In genomic region chr11:409600-410471, GRCh38 we compare ENCODE assay signal across 1 cellular context.
TF ChIP-seq lines count a peak whose summit lies in the region.

No MANE protein-coding gene starts in this region.

TF ChIP-seq in HepG2, 621 proteins besides CTCF, POLR2A, EP300 and RAD21 (continued from another document and continues in another):
- TF ChIP-seq PTBP1 (IDR thresholded peaks at IDR 0.05; ENCODE audit: low read depth, low read length, poor library complexity, severe bottlenecking) (no peak), KLF9 (CRISPR knock-in tag; IDR thresholded peaks at IDR 0.05; ENCODE audit: low read depth) (no peak), U2AF1 (optimal IDR thresholded peaks at IDR 0.05; ENCODE audit: low read depth, low read length) (no peak), HOXA3 (CRISPR knock-in tag; IDR thresholded peaks at IDR 0.05) (peak; percentile 78; the same call in 1 of the 2 replicates), MAZ (IDR thresholded peaks at IDR 0.05; ENCODE audit: borderline replicate concordance, low read depth, low read length) (no peak), MAZ (CRISPR knock-in tag; IDR thresholded peaks at IDR 0.05; ENCODE audit: low read depth) (peak; percentile 76), NR2F6 (IDR thresholded peaks at IDR 0.05) (peak; percentile 63), NR2F6 (CRISPR knock-in tag; IDR thresholded peaks at IDR 0.05) (peak; percentile 65; the same call in 1 of the 2 replicates), YEATS4 (CRISPR knock-in tag; IDR thresholded peaks at IDR 0.05; ENCODE audit: borderline replicate concordance) (peak; percentile 68; the same call in 1 of the 2 replicates), TEAD3 (CRISPR knock-in tag; optimal IDR thresholded peaks at IDR 0.05; ENCODE audit: borderline replicate concordance) (peak; percentile 19), ZSCAN31 (CRISPR knock-in tag; IDR thresholded peaks at IDR 0.05; ENCODE audit: low read depth) (0 out of 2 replicates have a peak, but pooled peaks have one; percentile 51), STAT5B (CRISPR knock-in tag; IDR thresholded peaks at IDR 0.05) (no peak), ZC3H4 (CRISPR knock-in tag; IDR thresholded peaks at IDR 0.05; ENCODE audit: borderline replicate concordance) (no peak), CREB1 (IDR thresholded peaks at IDR 0.05) (no peak), CREB1 (CRISPR knock-in tag; IDR thresholded peaks at IDR 0.05) (no peak), HMG20B (CRISPR knock-in tag; conservative IDR thresholded peaks at IDR 0.05) (no peak), GATAD1 (CRISPR knock-in tag; IDR thresholded peaks at IDR 0.05) (no peak), PRMT3 (CRISPR knock-in tag; IDR thresholded peaks at IDR 0.05; ENCODE audit: borderline replicate concordance, low read depth) (no peak), YY1 (IDR thresholded peaks at IDR 0.05; ENCODE audit: insufficient read depth, insufficient replicate concordance, low read depth, low read length) (no peak), KDM4B (CRISPR knock-in tag; IDR thresholded peaks at IDR 0.05) (no peak), CBX5 (CRISPR knock-in tag; IDR thresholded peaks at IDR 0.05; ENCODE audit: borderline replicate concordance) (no peak), ZNF234 (CRISPR knock-in tag; conservative IDR thresholded peaks at IDR 0.05) (no peak), PAX8 (CRISPR knock-in tag; IDR thresholded peaks at IDR 0.05; ENCODE audit: borderline replicate concordance) (no peak; the same call in 1 of the 2 replicates), ZBTB34 (CRISPR knock-in tag; IDR thresholded peaks at IDR 0.05) (peak; percentile 74), ZNF546 (CRISPR knock-in tag; conservative IDR thresholded peaks at IDR 0.05) (no peak), ZNF615 (CRISPR knock-in tag; IDR thresholded peaks at IDR 0.05; ENCODE audit: borderline replicate concordance) (no peak), WIZ (CRISPR knock-in tag; IDR thresholded peaks at IDR 0.05) (no peak), GABPB1 (CRISPR knock-in tag; IDR thresholded peaks at IDR 0.05) (peak; percentile 47), ZNF331 (CRISPR knock-in tag; IDR thresholded peaks at IDR 0.05) (peak; percentile 57; the same call in 1 of the 2 replicates), NCOA5 (CRISPR knock-in tag; IDR thresholded peaks at IDR 0.05) (no peak), TGIF2 (CRISPR knock-in tag; IDR thresholded peaks at IDR 0.05) (no peak), FOSL2 (CRISPR knock-in tag; IDR thresholded peaks at IDR 0.05) (0 out of 2 replicates have a peak, but pooled peaks have one; percentile 8), PCBP2 (optimal IDR thresholded peaks at IDR 0.05; ENCODE audit: low read depth, low read length, poor library complexity, severe bottlenecking) (no peak), ZMYM4 (CRISPR knock-in tag; IDR thresholded peaks at IDR 0.05) (0 out of 2 replicates have a peak, but pooled peaks have one; percentile 36), NFRKB (IDR thresholded peaks at IDR 0.05) (no peak), DPF2 (CRISPR knock-in tag; IDR thresholded peaks at IDR 0.05; ENCODE audit: borderline replicate concordance, low read depth) (no peak), ELF4 (CRISPR knock-in tag; IDR thresholded peaks at IDR 0.05; ENCODE audit: borderline replicate concordance) (no peak), RFXAP (CRISPR knock-in tag; IDR thresholded peaks at IDR 0.05; ENCODE audit: borderline replicate concordance) (0 out of 2 replicates have a peak, but pooled peaks have one; percentile 42), ELF3 (CRISPR knock-in tag; IDR thresholded peaks at IDR 0.05) (0 out of 2 replicates have a peak, but pooled peaks have one; percentile 57), PPARG (CRISPR knock-in tag; conservative IDR thresholded peaks at IDR 0.05) (0 out of 2 replicates have a peak, but pooled peaks have one; percentile 21), ZNF670 (CRISPR knock-in tag; IDR thresholded peaks at IDR 0.05; ENCODE audit: borderline replicate concordance) (no peak; the same call in 1 of the 2 replicates)
- TF ChIP-seq, protein P1, sequence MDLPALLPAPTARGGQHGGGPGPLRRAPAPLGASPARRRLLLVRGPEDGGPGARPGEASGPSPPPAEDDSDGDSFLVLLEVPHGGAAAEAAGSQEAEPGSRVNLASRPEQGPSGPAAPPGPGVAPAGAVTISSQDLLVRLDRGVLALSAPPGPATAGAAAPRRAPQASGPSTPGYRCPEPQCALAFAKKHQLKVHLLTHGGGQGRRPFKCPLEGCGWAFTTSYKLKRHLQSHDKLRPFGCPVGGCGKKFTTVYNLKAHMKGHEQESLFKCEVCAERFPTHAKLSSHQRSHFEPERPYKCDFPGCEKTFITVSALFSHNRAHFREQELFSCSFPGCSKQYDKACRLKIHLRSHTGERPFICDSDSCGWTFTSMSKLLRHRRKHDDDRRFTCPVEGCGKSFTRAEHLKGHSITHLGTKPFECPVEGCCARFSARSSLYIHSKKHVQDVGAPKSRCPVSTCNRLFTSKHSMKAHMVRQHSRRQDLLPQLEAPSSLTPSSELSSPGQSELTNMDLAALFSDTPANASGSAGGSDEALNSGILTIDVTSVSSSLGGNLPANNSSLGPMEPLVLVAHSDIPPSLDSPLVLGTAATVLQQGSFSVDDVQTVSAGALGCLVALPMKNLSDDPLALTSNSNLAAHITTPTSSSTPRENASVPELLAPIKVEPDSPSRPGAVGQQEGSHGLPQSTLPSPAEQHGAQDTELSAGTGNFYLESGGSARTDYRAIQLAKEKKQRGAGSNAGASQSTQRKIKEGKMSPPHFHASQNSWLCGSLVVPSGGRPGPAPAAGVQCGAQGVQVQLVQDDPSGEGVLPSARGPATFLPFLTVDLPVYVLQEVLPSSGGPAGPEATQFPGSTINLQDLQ (CRISPR knock-in tag; IDR thresholded peaks at IDR 0.05), result no peak
- TF ChIP-seq, protein P2, sequence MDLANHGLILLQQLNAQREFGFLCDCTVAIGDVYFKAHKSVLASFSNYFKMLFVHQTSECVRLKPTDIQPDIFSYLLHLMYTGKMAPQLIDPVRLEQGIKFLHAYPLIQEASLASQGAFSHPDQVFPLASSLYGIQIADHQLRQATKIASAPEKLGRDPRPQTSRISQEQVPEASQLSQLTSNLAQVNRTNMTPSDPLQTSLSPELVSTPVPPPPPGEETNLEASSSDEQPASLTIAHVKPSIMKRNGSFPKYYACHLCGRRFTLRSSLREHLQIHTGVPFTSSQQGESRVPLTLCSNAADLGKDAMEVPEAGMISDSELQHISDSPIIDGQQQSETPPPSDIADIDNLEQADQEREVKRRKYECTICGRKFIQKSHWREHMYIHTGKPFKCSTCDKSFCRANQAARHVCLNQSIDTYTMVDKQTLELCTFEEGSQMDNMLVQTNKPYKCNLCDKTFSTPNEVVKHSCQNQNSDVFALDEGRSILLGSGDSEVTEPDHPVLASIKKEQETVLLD (CRISPR knock-in tag; IDR thresholded peaks at IDR 0.05; ENCODE audit: low read depth), result no peak
- TF ChIP-seq, protein P3, sequence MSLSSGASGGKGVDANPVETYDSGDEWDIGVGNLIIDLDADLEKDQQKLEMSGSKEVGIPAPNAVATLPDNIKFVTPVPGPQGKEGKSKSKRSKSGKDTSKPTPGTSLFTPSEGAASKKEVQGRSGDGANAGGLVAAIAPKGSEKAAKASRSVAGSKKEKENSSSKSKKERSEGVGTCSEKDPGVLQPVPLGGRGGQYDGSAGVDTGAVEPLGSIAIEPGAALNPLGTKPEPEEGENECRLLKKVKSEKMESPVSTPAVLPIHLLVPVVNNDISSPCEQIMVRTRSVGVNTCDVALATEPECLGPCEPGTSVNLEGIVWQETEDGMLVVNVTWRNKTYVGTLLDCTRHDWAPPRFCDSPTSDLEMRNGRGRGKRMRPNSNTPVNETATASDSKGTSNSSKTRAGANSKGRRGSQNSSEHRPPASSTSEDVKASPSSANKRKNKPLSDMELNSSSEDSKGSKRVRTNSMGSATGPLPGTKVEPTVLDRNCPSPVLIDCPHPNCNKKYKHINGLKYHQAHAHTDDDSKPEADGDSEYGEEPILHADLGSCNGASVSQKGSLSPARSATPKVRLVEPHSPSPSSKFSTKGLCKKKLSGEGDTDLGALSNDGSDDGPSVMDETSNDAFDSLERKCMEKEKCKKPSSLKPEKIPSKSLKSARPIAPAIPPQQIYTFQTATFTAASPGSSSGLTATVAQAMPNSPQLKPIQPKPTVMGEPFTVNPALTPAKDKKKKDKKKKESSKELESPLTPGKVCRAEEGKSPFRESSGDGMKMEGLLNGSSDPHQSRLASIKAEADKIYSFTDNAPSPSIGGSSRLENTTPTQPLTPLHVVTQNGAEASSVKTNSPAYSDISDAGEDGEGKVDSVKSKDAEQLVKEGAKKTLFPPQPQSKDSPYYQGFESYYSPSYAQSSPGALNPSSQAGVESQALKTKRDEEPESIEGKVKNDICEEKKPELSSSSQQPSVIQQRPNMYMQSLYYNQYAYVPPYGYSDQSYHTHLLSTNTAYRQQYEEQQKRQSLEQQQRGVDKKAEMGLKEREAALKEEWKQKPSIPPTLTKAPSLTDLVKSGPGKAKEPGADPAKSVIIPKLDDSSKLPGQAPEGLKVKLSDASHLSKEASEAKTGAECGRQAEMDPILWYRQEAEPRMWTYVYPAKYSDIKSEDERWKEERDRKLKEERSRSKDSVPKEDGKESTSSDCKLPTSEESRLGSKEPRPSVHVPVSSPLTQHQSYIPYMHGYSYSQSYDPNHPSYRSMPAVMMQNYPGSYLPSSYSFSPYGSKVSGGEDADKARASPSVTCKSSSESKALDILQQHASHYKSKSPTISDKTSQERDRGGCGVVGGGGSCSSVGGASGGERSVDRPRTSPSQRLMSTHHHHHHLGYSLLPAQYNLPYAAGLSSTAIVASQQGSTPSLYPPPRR (CRISPR knock-in tag; IDR thresholded peaks at IDR 0.05; ENCODE audit: borderline replicate concordance), result peak; percentile 63; the same call in 1 of the 2 replicates
- TF ChIP-seq, protein P4, sequence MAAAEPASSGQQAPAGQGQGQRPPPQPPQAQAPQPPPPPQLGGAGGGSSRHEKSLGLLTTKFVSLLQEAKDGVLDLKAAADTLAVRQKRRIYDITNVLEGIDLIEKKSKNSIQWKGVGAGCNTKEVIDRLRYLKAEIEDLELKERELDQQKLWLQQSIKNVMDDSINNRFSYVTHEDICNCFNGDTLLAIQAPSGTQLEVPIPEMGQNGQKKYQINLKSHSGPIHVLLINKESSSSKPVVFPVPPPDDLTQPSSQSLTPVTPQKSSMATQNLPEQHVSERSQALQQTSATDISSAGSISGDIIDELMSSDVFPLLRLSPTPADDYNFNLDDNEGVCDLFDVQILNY (CRISPR knock-in tag; conservative IDR thresholded peaks at IDR 0.05), result no peak
- TF ChIP-seq, protein P5, sequence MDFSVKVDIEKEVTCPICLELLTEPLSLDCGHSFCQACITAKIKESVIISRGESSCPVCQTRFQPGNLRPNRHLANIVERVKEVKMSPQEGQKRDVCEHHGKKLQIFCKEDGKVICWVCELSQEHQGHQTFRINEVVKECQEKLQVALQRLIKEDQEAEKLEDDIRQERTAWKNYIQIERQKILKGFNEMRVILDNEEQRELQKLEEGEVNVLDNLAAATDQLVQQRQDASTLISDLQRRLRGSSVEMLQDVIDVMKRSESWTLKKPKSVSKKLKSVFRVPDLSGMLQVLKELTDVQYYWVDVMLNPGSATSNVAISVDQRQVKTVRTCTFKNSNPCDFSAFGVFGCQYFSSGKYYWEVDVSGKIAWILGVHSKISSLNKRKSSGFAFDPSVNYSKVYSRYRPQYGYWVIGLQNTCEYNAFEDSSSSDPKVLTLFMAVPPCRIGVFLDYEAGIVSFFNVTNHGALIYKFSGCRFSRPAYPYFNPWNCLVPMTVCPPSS (IDR thresholded peaks at IDR 0.05), result no peak
- TF ChIP-seq, protein P6, sequence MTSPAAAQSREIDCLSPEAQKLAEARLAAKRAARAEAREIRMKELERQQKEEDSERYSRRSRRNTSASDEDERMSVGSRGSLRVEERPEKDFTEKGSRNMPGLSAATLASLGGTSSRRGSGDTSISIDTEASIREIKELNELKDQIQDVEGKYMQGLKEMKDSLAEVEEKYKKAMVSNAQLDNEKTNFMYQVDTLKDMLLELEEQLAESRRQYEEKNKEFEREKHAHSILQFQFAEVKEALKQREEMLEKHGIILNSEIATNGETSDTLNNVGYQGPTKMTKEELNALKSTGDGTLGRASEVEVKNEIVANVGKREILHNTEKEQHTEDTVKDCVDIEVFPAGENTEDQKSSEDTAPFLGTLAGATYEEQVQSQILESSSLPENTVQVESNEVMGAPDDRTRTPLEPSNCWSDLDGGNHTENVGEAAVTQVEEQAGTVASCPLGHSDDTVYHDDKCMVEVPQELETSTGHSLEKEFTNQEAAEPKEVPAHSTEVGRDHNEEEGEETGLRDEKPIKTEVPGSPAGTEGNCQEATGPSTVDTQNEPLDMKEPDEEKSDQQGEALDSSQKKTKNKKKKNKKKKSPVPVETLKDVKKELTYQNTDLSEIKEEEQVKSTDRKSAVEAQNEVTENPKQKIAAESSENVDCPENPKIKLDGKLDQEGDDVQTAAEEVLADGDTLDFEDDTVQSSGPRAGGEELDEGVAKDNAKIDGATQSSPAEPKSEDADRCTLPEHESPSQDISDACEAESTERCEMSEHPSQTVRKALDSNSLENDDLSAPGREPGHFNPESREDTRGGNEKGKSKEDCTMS (CRISPR knock-in tag; conservative IDR thresholded peaks at IDR 0.05), result no peak
- TF ChIP-seq, protein P7, sequence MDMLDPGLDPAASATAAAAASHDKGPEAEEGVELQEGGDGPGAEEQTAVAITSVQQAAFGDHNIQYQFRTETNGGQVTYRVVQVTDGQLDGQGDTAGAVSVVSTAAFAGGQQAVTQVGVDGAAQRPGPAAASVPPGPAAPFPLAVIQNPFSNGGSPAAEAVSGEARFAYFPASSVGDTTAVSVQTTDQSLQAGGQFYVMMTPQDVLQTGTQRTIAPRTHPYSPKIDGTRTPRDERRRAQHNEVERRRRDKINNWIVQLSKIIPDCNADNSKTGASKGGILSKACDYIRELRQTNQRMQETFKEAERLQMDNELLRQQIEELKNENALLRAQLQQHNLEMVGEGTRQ (IDR thresholded peaks at IDR 0.05; ENCODE audit: low read depth, low read length), result no peak
- TF ChIP-seq, protein P7 (CRISPR knock-in tag; IDR thresholded peaks at IDR 0.05; ENCODE audit: borderline replicate concordance), result 0 out of 2 replicates have a peak, but pooled peaks have one; percentile 22
